In the genomic region with DNA sequence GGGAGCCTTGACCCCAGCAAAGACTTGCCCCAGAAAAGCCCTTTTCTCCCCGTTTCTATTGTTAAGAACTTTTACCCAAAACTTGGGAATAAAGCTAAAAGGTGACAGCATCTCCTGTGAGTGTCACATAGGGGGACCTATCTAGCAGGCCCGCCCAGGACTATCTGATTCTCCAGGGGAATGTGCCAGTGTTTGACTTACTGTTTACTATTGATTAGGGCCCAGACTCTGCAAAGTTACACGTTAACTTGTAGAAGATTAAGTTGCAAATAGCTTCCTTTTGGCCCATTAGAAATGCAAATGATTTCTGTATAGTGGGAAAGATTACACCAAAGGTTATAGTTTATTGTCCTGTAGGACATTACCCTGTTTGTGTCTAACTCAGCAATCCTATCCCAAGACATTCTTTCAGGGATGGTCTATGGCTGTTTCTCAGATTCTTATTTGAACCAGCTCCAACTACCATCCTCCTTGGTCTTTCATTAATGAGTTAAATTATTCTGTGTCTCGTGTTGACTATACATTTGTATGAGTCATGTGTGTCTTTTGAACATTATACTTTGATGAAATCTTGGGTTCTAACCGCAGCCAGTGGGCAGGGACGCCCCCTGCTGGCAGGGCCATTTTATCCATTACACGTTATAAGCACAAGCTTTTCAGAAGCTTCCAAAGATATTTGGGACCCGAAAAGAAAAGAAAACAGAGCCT, we compare ENCODE assay signal across 7 cellular contexts.
DNase-seq lines count a peak whose midpoint lies in the region; TF ChIP-seq lines count a peak whose summit lies in the region.

No MANE protein-coding gene starts in this region.

- no peak overlapping the region for H3K4ac ChIP-seq in H9 (ENCODE audit: low read depth, low read length)

- H3K4me1 Mint-ChIP-seq in H9 = peaks cover 7 to 9% of the 10 kb centered on the region in 2 experiments

- no CpG with 5 or more reads among the region's 8 CpGs for WGBS in H9 (ENCODE audit: extremely low coverage, insufficient read length, low lambda C conversion rate)

- no peak overlapping the region for H3T11ph ChIP-seq in H9 (ENCODE audit: low read length)

- H4K20me1 ChIP-seq in H9 (ENCODE audit: control insufficient read depth, insufficient read depth, insufficient read length) (no peaks in the 10 kb centered on the region), OCI-LY1 (ENCODE audit: insufficient read depth, low read length) (no peaks in the 10 kb centered on the region)

- H4K8ac ChIP-seq in H9 (replicated peaks; ENCODE audit: insufficient read length, low read depth, low read length) = no peak overlapping the region

- H3K4me3 ChIP-seq in OCI-LY1 (ENCODE audit: low read depth, low read length, poor library complexity, severe bottlenecking) = no peak overlapping the region
- H3K4me3 ChIP-seq in cardiac muscle cell = no peak overlapping the region

- DNase-seq in H9 = no peak
- peak; percentile 83 to 84 for DNase-seq in activated T-cell treated with anti-CD3 and anti-CD28 coated beads, Interleukin-2, amount 50 U/mL, for 48 hours
- peak; percentile 43 to 68 for DNase-seq in cardiac muscle cell (ENCODE audit: low read depth in 1 of 2, low spot score in 1 of 2)
- DNase-seq in stimulated activated CD4-positive, alpha-beta T cell treated with anti-CD3 and anti-CD28 coated beads, Interleukin-15, amount 100 ng/mL, for 24 hours = peak; percentile 80
- no peak for DNase-seq in DMS153 (lab: John Stamatoyannopoulos, UW)
- no peak for DNase-seq in AG20443 (ENCODE audit: low spot score)

- H3K27me3 ChIP-seq in H9 (ENCODE audit: insufficient read depth, low read length) (no peaks in the 10 kb centered on the region), OCI-LY1 (ENCODE audit: insufficient read depth, low read length) (no peaks in the 10 kb centered on the region; the same call in 1 of the 2 replicates), cardiac muscle cell (no peaks in the 10 kb centered on the region)

- H3K27me3 Mint-ChIP-seq in H9 (ENCODE audit: low read depth) = peaks cover 11% of the 10 kb centered on the region

- peak; percentile 99 for TF ChIP-seq CTCF in H9 (conservative IDR thresholded peaks at IDR 0.05)
- peak; percentile 86 for TF ChIP-seq CTCF in OCI-LY1 (IDR thresholded peaks at IDR 0.05; ENCODE audit: low read length)
- TF ChIP-seq CTCF in cardiac muscle cell (IDR thresholded peaks at IDR 0.05; ENCODE audit: low read depth, low read length) = peak; percentile 48

- no peak overlapping the region for H4K5ac ChIP-seq in H9 (ENCODE audit: insufficient read length, low read depth, low read length)

- H3K4me1 ChIP-seq in H9 (ENCODE audit: insufficient read depth, low read length) = no peaks in the 10 kb centered on the region
- H3K4me1 ChIP-seq in OCI-LY1 (ENCODE audit: insufficient read depth, low read length, severe bottlenecking) = no peaks in the 10 kb centered on the region
- H3K4me1 ChIP-seq in cardiac muscle cell (ENCODE audit: low read depth) = no peaks in the 10 kb centered on the region

- H3K27ac ChIP-seq in H9 (ENCODE audit: insufficient read length, low read depth, low read length) (no peak overlapping the region), OCI-LY1 (ENCODE audit: low read depth, low read length, poor library complexity, severe bottlenecking) (no peak overlapping the region), cardiac muscle cell (no peak overlapping the region)

- H3K4me2 ChIP-seq in H9 (ENCODE audit: insufficient read depth, insufficient read length, low read length) (no peak overlapping the region), OCI-LY1 (ENCODE audit: low read length) (no peak overlapping the region)

- H3K36me3 ChIP-seq in OCI-LY1 (ENCODE audit: insufficient read depth, low read length) = no peaks in the 10 kb centered on the region; the same call in 1 of the 2 replicates
- H3K36me3 ChIP-seq in cardiac muscle cell = no peaks in the 10 kb centered on the region

- H3K18ac ChIP-seq in H9 (ENCODE audit: insufficient read length, low read depth, low read length) = no peak overlapping the region

- H3K9ac ChIP-seq in H9 (ENCODE audit: extremely low read depth, insufficient read length, low read length) = no peak overlapping the region
- H3K9ac ChIP-seq in OCI-LY1 (ENCODE audit: low read length) = no peak overlapping the region

- H3K9me3 Mint-ChIP-seq in H9 = peaks cover 25 to 26% of the 10 kb centered on the region in 2 experiments

- no peaks in the 10 kb centered on the region for H3K9me2 ChIP-seq in OCI-LY1 (ENCODE audit: low read depth, low read length)

- H3K9me3 ChIP-seq in H9 (ENCODE audit: control insufficient read depth, low read depth, low read length) (peaks cover 6% of the 10 kb centered on the region), OCI-LY1 (ENCODE audit: low read length) (peaks cover 7% of the 10 kb centered on the region; the same call in 1 of the 2 replicates), cardiac muscle cell (ENCODE audit: low read depth) (no peaks in the 10 kb centered on the region)

- H3K79me1 ChIP-seq in H9 (ENCODE audit: insufficient read depth, low read depth, low read length, poor library complexity, severe bottlenecking) = no peaks in the 10 kb centered on the region

- H2BK20ac ChIP-seq in H9 (ENCODE audit: low read depth, low read length, poor library complexity, severe bottlenecking) = no peak overlapping the region

- H3F3A ChIP-seq in OCI-LY1 (ENCODE audit: insufficient read depth, low read length) = no peaks in the 10 kb centered on the region

- H2BK15ac ChIP-seq in H9 (ENCODE audit: low read depth, low read length) = no peak overlapping the region

- no peak overlapping the region for H3K23ac ChIP-seq in H9 (ENCODE audit: insufficient read length, low read depth, low read length)

- H3K14ac ChIP-seq in H9 (ENCODE audit: insufficient read depth, low read length) = no peak overlapping the region

- no peak overlapping the region for H2BK120ac ChIP-seq in H9 (ENCODE audit: low read depth, low read length, poor library complexity, severe bottlenecking)

- no peak overlapping the region for H3K56ac ChIP-seq in H9 (ENCODE audit: insufficient read length, low read depth, low read length)

- H4K91ac ChIP-seq in H9 (ENCODE audit: insufficient read length, low read depth, low read length) = no peak overlapping the region

- no peak overlapping the region for H3K4me3 Mint-ChIP-seq in H9

- H2AFZ ChIP-seq in H9 (ENCODE audit: low read length) (no peak overlapping the region), OCI-LY1 (ENCODE audit: low read length) (no peak overlapping the region)

- H3K79me2 ChIP-seq in H9 (ENCODE audit: insufficient read depth, low read length) = no peaks in the 10 kb centered on the region; the same call in 1 of the 2 replicates
- no peaks in the 10 kb centered on the region for H3K79me2 ChIP-seq in OCI-LY1 (ENCODE audit: insufficient read depth, low read length)

- H3K23me2 ChIP-seq in H9 (ENCODE audit: insufficient read length, low read depth, low read length, poor library complexity, severe bottlenecking) = no peaks in the 10 kb centered on the region

- H2BK12ac ChIP-seq in H9 (ENCODE audit: insufficient read length, low read depth, low read length) = no peak overlapping the region

- no peak overlapping the region for H3K27ac Mint-ChIP-seq in H9

- no peak overlapping the region for H2AK5ac ChIP-seq in H9 (ENCODE audit: insufficient read length, low read length)

- peaks cover 14 to 29% (median 21%) of the 10 kb centered on the region in 3 experiments for H3K36me3 Mint-ChIP-seq in H9 (ENCODE audit: insufficient read depth in 1 of 3, low read depth in 3 of 3)

- H2BK5ac ChIP-seq in H9 (ENCODE audit: insufficient read length, low read length) = no peak overlapping the region

Comparison
In these comparisons a context has a peak if more than half of its experiments do, and no peak if none do; other contexts are left out.
1. DNase-seq: peak in activated T-cell treated with anti-CD3 and anti-CD28 coated beads, Interleukin-2, amount 50 U/mL, for 48 hours (2 of 2), cardiac muscle cell (2 of 2) and stimulated activated CD4-positive, alpha-beta T cell treated with anti-CD3 and anti-CD28 coated beads, Interleukin-15, amount 100 ng/mL, for 24 hours (single experiment); none in H9 (single experiment), DMS153 (single experiment) and AG20443 (single experiment).
2. CTCF ChIP-seq: peak in every context shown above with its lines; median percentile 99 in H9; 86 in OCI-LY1; 48 in cardiac muscle cell.